Comparison of ENCODE assay signal across 16 cellular contexts in the genomic region with DNA sequence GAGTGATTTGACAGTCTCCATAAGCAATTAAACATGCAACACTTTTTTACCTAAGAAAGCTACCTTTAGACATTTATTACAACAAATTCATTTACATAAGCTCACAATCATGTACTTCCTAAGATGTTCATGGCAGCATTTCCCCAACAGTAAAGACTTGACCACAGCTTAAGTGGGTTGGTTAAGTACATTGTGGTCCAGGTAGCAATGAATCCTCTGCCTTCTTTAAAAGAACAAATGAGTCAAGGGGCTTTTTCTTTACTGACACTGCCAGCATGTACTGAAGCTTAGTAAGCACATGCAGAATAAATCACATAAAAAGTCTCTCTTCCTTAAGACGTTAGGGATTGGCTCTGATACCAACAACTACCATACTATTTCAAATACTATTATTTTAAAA.
"Had no signal": no experiment of that assay in that cellular context is flagged by ENCODE, and none has a peak within 500 bp of the region (broad histone marks: within the 10 kb centered on the region; RNA-seq: fewer than 3 reads in every experiment).

No MANE protein-coding gene starts in this region.

- H3K4me3 Mint-ChIP-seq: mesothelial cell of epicardium, naive B cell had no signal

- H3K27ac Mint-ChIP-seq: mesothelial cell of epicardium, naive B cell had no signal

- ATAC-seq: foreskin keratinocyte, gastroesophageal sphincter, heart left ventricle, left cardiac atrium, left lung, left ventricle myocardium superior, lower lobe of right lung, mucosa of descending colon had no signal

- DNase-seq: dermis blood vessel endothelial cell; dorsolateral prefrontal cortex; effector CD4-positive, alpha-beta T cell; effector memory CD4-positive, alpha-beta T cell; foreskin keratinocyte; heart left ventricle; hippocampal formation; left cardiac atrium; left lung; left ventricle myocardium superior; lower lobe of right lung; mesenchymal stem cell; mucosa of descending colon; naive B cell had no signal

- H3K9me3 Mint-ChIP-seq: mesothelial cell of epicardium, naive B cell had no signal

- H3K36me3 Mint-ChIP-seq: mesothelial cell of epicardium, naive B cell had no signal

- H3K27me3 Mint-ChIP-seq: naive B cell had no signal

- H3K4me1 Mint-ChIP-seq: mesothelial cell of epicardium, naive B cell had no signal
